In genomic region chr4:105946771-105947170, GRCh38 we compare ENCODE assay signal across 28 cellular contexts. TPM values are rescaled to one million over a fixed set of nuclear protein-coding genes. Genes with fewer than 3 reads are reported as not detected.
"Had no signal": no experiment of that assay in that cellular context is flagged by ENCODE, and none has a peak within 500 bp of the region (broad histone marks: within the 10 kb centered on the region; RNA-seq: fewer than 3 reads in every experiment).

No MANE protein-coding gene starts in this region.

- H3K4me3 ChIP-seq: coronary artery, dorsolateral prefrontal cortex, esophagus muscularis mucosa, gastroesophageal sphincter had no signal

- DNase-seq: activated CD4-positive, alpha-beta memory T cell treated with anti-CD3 and anti-CD28 coated beads for 36 hours; activated CD4-positive, alpha-beta T cell treated with anti-CD3 and anti-CD28 coated beads for 36 hours; activated CD4-positive, alpha-beta T cell treated with anti-CD3 and anti-CD28 coated beads, Interleukin-2, amount 10 ng/mL, durations not matched to agents 24 days and 14 days; activated CD4-positive, CD25-positive, alpha-beta regulatory T cell; activated CD4-positive, CD25-positive, alpha-beta regulatory T cell treated with anti-CD3 and anti-CD28 coated beads, Interleukin-2, amount 50 U/mL, for 72 hours; activated CD8-positive, alpha-beta memory T cell treated with anti-CD3 and anti-CD28 coated beads, Interleukin-2, amount 10 ng/mL, durations not matched to agents 7 days and 5 days; activated CD8-positive, alpha-beta memory T cell treated with anti-CD3 and anti-CD28 coated beads, Interleukin-2, amount 50 U/mL, for 4 hours; activated CD8-positive, alpha-beta T cell treated with anti-CD3 and anti-CD28 coated beads, Interleukin-2, amount 10 ng/mL, durations not matched to agents 7 days and 5 days; activated effector memory CD4-positive, alpha-beta T cell treated with anti-CD3 and anti-CD28 coated beads, Interleukin-2, amount 50 U/mL, for 16 hours; activated naive CD4-positive, alpha-beta T cell treated with anti-CD3 and anti-CD28 coated beads for 36 hours; activated naive CD8-positive, alpha-beta T cell treated with anti-CD3 and anti-CD28 coated beads, Interleukin-2, amount 10 ng/mL, durations not matched to agents 7 days and 5 days; activated T-cell treated with anti-CD3 and anti-CD28 coated beads, Interleukin-2, amount 50 U/mL, for 1 hour; activated T-cell treated with anti-CD3 and anti-CD28 coated beads, Interleukin-2, amount 50 U/mL, for 48 hours; amniotic stem cell; anterior cingulate cortex; brain microvascular endothelial cell; dorsolateral prefrontal cortex; effector memory CD8-positive, alpha-beta T cell; erythroblast; foreskin melanocyte; head of caudate nucleus; T-helper 2 cell had no signal

- H3K27ac ChIP-seq: brain microvascular endothelial cell, coronary artery, dorsolateral prefrontal cortex, esophagus muscularis mucosa, gastroesophageal sphincter had no signal

- H3K9me3 ChIP-seq: esophagus muscularis mucosa, gastroesophageal sphincter had no signal

- H3K36me3 ChIP-seq: brain microvascular endothelial cell had no signal

- H3K27me3 ChIP-seq: brain microvascular endothelial cell, dorsolateral prefrontal cortex, esophagus muscularis mucosa, gastroesophageal sphincter had no signal

RNA-seq across cellular contexts. Expression of gene NPNT, which starts 51.5 kb away (rescaled TPM):
- total RNA-seq: activated CD4-positive, alpha-beta memory T cell treated with anti-CD3 and anti-CD28 coated beads for 36 hours; activated CD4-positive, alpha-beta T cell treated with anti-CD3 and anti-CD28 coated beads for 36 hours; activated CD4-positive, alpha-beta T cell treated with anti-CD3 and anti-CD28 coated beads, Interleukin-2, amount 10 ng/mL, durations not matched to agents 24 days and 14 days; activated CD8-positive, alpha-beta memory T cell treated with anti-CD3 and anti-CD28 coated beads for 36 hours; activated CD8-positive, alpha-beta memory T cell treated with anti-CD3 and anti-CD28 coated beads, Interleukin-2, amount 10 ng/mL, durations not matched to agents 7 days and 5 days; activated CD8-positive, alpha-beta T cell treated with anti-CD3 and anti-CD28 coated beads, Interleukin-2, amount 10 ng/mL, durations not matched to agents 7 days and 5 days; activated naive CD4-positive, alpha-beta T cell treated with anti-CD3 and anti-CD28 coated beads for 36 hours; activated naive CD8-positive, alpha-beta T cell treated with anti-CD3 and anti-CD28 coated beads, Interleukin-2, amount 10 ng/mL, durations not matched to agents 7 days and 5 days; activated T-helper 1 cell treated with anti-CD3 and anti-CD28 coated beads, Interleukin-12 subunit alpha, Interleukin-12 subunit beta, Interleukin-2, Interleukin-4 antibody, amounts not matched to agents 30 ng/mL and 10 ng/mL and 1 ng/mL, durations not matched to agents 14 hours and 24 hours and 36 hours; T-helper 1 cell treated with Interleukin-12 subunit alpha and Interleukin-12 subunit beta and Interleukin-4 antibody, amounts not matched to agents 30 ng/mL and 1 ng/mL, for 36 hours had no signal
